Comparison of ENCODE assay signal across 1 cellular context in the genomic region with DNA sequence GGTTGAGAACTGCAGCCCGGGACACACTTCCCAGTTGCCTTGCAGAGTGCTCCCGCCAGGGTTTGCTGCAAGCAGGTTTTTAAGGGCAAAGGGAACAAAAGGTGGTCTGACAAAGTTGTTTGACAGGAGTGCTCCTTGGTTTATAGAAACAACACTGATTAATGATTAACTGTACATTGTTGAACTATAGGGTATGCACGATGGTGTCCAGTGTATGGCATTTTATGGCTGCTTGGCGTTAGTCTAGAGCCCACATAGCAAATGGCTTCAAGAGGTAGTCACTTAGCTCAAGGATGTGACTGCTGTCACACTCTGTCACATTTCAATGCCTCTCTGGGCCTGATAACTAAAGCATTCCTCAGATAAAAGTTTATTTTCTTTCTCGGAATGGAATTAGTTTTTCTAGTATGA.
TF ChIP-seq lines count a peak whose summit lies in the region.

No MANE protein-coding gene starts in this region.

TF ChIP-seq in HepG2, 621 proteins besides CTCF, POLR2A, EP300 and RAD21 (continued from another document and continues in another):
- TF ChIP-seq, protein P1, sequence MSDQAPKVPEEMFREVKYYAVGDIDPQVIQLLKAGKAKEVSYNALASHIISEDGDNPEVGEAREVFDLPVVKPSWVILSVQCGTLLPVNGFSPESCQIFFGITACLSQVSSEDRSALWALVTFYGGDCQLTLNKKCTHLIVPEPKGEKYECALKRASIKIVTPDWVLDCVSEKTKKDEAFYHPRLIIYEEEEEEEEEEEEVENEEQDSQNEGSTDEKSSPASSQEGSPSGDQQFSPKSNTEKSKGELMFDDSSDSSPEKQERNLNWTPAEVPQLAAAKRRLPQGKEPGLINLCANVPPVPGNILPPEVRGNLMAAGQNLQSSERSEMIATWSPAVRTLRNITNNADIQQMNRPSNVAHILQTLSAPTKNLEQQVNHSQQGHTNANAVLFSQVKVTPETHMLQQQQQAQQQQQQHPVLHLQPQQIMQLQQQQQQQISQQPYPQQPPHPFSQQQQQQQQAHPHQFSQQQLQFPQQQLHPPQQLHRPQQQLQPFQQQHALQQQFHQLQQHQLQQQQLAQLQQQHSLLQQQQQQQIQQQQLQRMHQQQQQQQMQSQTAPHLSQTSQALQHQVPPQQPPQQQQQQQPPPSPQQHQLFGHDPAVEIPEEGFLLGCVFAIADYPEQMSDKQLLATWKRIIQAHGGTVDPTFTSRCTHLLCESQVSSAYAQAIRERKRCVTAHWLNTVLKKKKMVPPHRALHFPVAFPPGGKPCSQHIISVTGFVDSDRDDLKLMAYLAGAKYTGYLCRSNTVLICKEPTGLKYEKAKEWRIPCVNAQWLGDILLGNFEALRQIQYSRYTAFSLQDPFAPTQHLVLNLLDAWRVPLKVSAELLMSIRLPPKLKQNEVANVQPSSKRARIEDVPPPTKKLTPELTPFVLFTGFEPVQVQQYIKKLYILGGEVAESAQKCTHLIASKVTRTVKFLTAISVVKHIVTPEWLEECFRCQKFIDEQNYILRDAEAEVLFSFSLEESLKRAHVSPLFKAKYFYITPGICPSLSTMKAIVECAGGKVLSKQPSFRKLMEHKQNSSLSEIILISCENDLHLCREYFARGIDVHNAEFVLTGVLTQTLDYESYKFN (CRISPR knock-in tag; conservative IDR thresholded peaks at IDR 0.05) = 0 out of 2 replicates have a peak, but pooled peaks have one; percentile 27
- TF ChIP-seq HNRNPUL1 (IDR thresholded peaks at IDR 0.05; ENCODE audit: low read depth, low read length) = peak; percentile 87
- no peak for TF ChIP-seq TP53 (CRISPR knock-in tag; conservative IDR thresholded peaks at IDR 0.05)
- no peak for TF ChIP-seq NFKBIZ (CRISPR knock-in tag; IDR thresholded peaks at IDR 0.05)
- TF ChIP-seq SOX5 (CRISPR knock-in tag; IDR thresholded peaks at IDR 0.05; ENCODE audit: borderline replicate concordance) = peak; percentile 76
- TF ChIP-seq SOX13 (IDR thresholded peaks at IDR 0.05) = no peak
- peak in 1 of 2 experiments; percentile 79; a peak in 2 of 4 replicates for TF ChIP-seq SOX13 (CRISPR knock-in tag; conservative IDR thresholded peaks at IDR 0.05 in 1 of 2, IDR thresholded peaks at IDR 0.05 in 1 of 2)
- no peak for TF ChIP-seq ZNF207 (IDR thresholded peaks at IDR 0.05; ENCODE audit: borderline replicate concordance)
- TF ChIP-seq SAP130 (CRISPR knock-in tag; IDR thresholded peaks at IDR 0.05; ENCODE audit: low read depth) = 0 out of 2 replicates have a peak, but pooled peaks have one; percentile 25
- no peak for TF ChIP-seq ZNF441 (CRISPR knock-in tag; IDR thresholded peaks at IDR 0.05; ENCODE audit: borderline replicate concordance)
- TF ChIP-seq FOXK2 (IDR thresholded peaks at IDR 0.05) = no peak
- no peak for TF ChIP-seq MAZ (IDR thresholded peaks at IDR 0.05; ENCODE audit: borderline replicate concordance, low read depth, low read length)
- no peak for TF ChIP-seq MAZ (CRISPR knock-in tag; IDR thresholded peaks at IDR 0.05; ENCODE audit: low read depth)
- TF ChIP-seq, protein P2, sequence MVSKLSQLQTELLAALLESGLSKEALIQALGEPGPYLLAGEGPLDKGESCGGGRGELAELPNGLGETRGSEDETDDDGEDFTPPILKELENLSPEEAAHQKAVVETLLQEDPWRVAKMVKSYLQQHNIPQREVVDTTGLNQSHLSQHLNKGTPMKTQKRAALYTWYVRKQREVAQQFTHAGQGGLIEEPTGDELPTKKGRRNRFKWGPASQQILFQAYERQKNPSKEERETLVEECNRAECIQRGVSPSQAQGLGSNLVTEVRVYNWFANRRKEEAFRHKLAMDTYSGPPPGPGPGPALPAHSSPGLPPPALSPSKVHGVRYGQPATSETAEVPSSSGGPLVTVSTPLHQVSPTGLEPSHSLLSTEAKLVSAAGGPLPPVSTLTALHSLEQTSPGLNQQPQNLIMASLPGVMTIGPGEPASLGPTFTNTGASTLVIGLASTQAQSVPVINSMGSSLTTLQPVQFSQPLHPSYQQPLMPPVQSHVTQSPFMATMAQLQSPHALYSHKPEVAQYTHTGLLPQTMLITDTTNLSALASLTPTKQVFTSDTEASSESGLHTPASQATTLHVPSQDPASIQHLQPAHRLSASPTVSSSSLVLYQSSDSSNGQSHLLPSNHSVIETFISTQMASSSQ (IDR thresholded peaks at IDR 0.05; ENCODE audit: low read depth) = peak; percentile 89
- TF ChIP-seq, protein P2 (CRISPR knock-in tag; IDR thresholded peaks at IDR 0.05; ENCODE audit: borderline replicate concordance) = peak; percentile 75; the same call in 1 of the 2 replicates
- TF ChIP-seq, protein P3, sequence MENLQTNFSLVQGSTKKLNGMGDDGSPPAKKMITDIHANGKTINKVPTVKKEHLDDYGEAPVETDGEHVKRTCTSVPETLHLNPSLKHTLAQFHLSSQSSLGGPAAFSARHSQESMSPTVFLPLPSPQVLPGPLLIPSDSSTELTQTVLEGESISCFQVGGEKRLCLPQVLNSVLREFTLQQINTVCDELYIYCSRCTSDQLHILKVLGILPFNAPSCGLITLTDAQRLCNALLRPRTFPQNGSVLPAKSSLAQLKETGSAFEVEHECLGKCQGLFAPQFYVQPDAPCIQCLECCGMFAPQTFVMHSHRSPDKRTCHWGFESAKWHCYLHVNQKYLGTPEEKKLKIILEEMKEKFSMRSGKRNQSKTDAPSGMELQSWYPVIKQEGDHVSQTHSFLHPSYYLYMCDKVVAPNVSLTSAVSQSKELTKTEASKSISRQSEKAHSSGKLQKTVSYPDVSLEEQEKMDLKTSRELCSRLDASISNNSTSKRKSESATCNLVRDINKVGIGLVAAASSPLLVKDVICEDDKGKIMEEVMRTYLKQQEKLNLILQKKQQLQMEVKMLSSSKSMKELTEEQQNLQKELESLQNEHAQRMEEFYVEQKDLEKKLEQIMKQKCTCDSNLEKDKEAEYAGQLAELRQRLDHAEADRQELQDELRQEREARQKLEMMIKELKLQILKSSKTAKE (CRISPR knock-in tag; IDR thresholded peaks at IDR 0.05; ENCODE audit: borderline replicate concordance) = no peak
- TF ChIP-seq SOX6 (IDR thresholded peaks at IDR 0.05) = no peak
- TF ChIP-seq SOX6 (CRISPR knock-in tag; IDR thresholded peaks at IDR 0.05) = peak; percentile 84
- no peak for TF ChIP-seq POLR2AphosphoS5 (IDR thresholded peaks at IDR 0.05; ENCODE audit: low read depth, low read length)
- peak; percentile 32; the same call in 1 of the 2 replicates for TF ChIP-seq ARID5B (CRISPR knock-in tag; IDR thresholded peaks at IDR 0.05)
- 0 out of 2 replicates have a peak, but pooled peaks have one; percentile 6 for TF ChIP-seq STAG1 (CRISPR knock-in tag; IDR thresholded peaks at IDR 0.05)
- no peak for TF ChIP-seq ZFAT (CRISPR knock-in tag; conservative IDR thresholded peaks at IDR 0.05)
- no peak for TF ChIP-seq ETS1 (CRISPR knock-in tag; IDR thresholded peaks at IDR 0.05)
- TF ChIP-seq RXRB (CRISPR knock-in tag; IDR thresholded peaks at IDR 0.05; ENCODE audit: borderline replicate concordance) = peak; percentile 15; the same call in 1 of the 2 replicates
- no peak for TF ChIP-seq ZNF674 (CRISPR knock-in tag; IDR thresholded peaks at IDR 0.05; ENCODE audit: low read depth)
- no peak for TF ChIP-seq NR2C2 (CRISPR knock-in tag; IDR thresholded peaks at IDR 0.05; ENCODE audit: borderline replicate concordance)
- TF ChIP-seq, protein P4, sequence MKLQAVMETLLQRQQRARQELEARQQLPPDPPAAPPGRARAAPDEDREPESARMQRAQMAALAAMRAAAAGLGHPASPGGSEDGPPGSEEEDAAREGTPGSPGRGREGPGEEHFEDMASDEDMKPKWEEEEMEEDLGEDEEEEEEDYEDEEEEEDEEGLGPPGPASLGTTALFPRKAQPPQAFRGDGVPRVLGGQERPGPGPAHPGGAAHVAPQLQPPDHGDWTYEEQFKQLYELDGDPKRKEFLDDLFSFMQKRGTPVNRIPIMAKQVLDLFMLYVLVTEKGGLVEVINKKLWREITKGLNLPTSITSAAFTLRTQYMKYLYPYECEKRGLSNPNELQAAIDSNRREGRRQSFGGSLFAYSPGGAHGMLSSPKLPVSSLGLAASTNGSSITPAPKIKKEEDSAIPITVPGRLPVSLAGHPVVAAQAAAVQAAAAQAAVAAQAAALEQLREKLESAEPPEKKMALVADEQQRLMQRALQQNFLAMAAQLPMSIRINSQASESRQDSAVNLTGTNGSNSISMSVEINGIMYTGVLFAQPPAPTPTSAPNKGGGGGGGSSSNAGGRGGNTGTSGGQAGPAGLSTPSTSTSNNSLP (IDR thresholded peaks at IDR 0.05; ENCODE audit: low read depth, low read length) = peak; percentile 55; the same call in 1 of the 2 replicates
- no peak for TF ChIP-seq ZBED4 (CRISPR knock-in tag; IDR thresholded peaks at IDR 0.05; ENCODE audit: borderline replicate concordance)
- no peak for TF ChIP-seq ZNF234 (CRISPR knock-in tag; conservative IDR thresholded peaks at IDR 0.05)
- TF ChIP-seq ZNF747 (CRISPR knock-in tag; IDR thresholded peaks at IDR 0.05; ENCODE audit: borderline replicate concordance) = no peak
- TF ChIP-seq ETV5 (CRISPR knock-in tag; IDR thresholded peaks at IDR 0.05; ENCODE audit: borderline replicate concordance) = no peak
